2 cellular contexts compared by ENCODE assay signal in the genomic region with DNA sequence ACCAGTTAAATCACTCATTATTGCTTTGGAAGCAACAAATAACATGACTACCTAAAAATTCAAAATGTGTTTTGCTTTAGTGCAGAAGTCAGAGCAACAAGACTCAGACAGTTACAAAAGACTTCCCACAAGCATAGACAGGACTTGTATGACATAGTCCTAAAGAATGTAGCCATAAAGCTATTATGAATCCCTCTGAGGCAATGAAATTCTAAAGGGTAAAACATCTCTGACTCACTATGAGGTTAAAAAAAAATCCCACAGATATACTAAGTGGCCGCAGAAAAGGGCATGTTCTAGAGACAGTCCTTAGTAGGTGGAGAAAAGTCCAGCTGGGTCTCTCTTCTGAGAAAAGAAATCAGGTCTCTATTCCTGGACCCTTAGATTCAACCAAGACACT.
TF ChIP-seq lines count a peak whose summit lies in the region.

No MANE protein-coding gene starts in this region.

TF ChIP-seq in HCT116, 20 proteins besides CTCF, POLR2A, EP300 and RAD21 (continued from another document):
- TF ChIP-seq SP1 (IDR thresholded peaks at IDR 0.05; ENCODE audit: low read depth) (peak; percentile 70), JUND (IDR thresholded peaks at IDR 0.05) (peak; percentile 75), CEBPB (IDR thresholded peaks at IDR 0.05; ENCODE audit: low read depth) (peak; percentile 80), POLR2AphosphoS5 (IDR thresholded peaks at IDR 0.05; ENCODE audit: low read depth, low read length) (no peak; the same call in 1 of the 2 replicates), SIN3A (IDR thresholded peaks at IDR 0.05; ENCODE audit: low read depth) (peak; percentile 43; the same call in 1 of the 2 replicates), SRF (IDR thresholded peaks at IDR 0.05; ENCODE audit: low read depth) (peak; percentile 47; the same call in 1 of the 2 replicates), CBX3 (IDR thresholded peaks at IDR 0.05; ENCODE audit: low read depth) (0 out of 2 replicates have a peak, but pooled peaks have one; percentile 31)
- TF ChIP-seq, protein P1, sequence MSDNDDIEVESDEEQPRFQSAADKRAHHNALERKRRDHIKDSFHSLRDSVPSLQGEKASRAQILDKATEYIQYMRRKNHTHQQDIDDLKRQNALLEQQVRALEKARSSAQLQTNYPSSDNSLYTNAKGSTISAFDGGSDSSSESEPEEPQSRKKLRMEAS (IDR thresholded peaks at IDR 0.05), result 0 out of 2 replicates have a peak, but pooled peaks have one; percentile 28
- TF ChIP-seq, protein P2, sequence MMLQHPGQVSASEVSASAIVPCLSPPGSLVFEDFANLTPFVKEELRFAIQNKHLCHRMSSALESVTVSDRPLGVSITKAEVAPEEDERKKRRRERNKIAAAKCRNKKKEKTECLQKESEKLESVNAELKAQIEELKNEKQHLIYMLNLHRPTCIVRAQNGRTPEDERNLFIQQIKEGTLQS (IDR thresholded peaks at IDR 0.05), result no peak

TF ChIP-seq in SK-N-SH, 30 proteins besides CTCF, POLR2A, EP300 and RAD21:
- TF ChIP-seq TCF12 (IDR thresholded peaks at IDR 0.05), result peak; percentile 76
- peak; percentile 91 for TF ChIP-seq FOSL2 (IDR thresholded peaks at IDR 0.05; ENCODE audit: borderline replicate concordance, low read depth)
- no peak for TF ChIP-seq GATA2 (CRISPR knock-in tag; IDR thresholded peaks at IDR 0.05)
- peak; percentile 54; the same call in 1 of the 2 replicates for TF ChIP-seq POLR2AphosphoS5 (IDR thresholded peaks at IDR 0.05; ENCODE audit: low read depth, low read length)
- no peak for TF ChIP-seq EZH2phosphoT487 (IDR thresholded peaks at IDR 0.05; ENCODE audit: borderline replicate concordance, low read depth)
- TF ChIP-seq NFIC (IDR thresholded peaks at IDR 0.05; ENCODE audit: borderline replicate concordance), result peak; percentile 40; the same call in 1 of the 2 replicates
- peak; percentile 83 for TF ChIP-seq JUND (IDR thresholded peaks at IDR 0.05)
- 0 out of 2 replicates have a peak, but pooled peaks have one; percentile 63 for TF ChIP-seq TEAD4 (IDR thresholded peaks at IDR 0.05; ENCODE audit: borderline replicate concordance, insufficient read depth)
- TF ChIP-seq, protein P3, sequence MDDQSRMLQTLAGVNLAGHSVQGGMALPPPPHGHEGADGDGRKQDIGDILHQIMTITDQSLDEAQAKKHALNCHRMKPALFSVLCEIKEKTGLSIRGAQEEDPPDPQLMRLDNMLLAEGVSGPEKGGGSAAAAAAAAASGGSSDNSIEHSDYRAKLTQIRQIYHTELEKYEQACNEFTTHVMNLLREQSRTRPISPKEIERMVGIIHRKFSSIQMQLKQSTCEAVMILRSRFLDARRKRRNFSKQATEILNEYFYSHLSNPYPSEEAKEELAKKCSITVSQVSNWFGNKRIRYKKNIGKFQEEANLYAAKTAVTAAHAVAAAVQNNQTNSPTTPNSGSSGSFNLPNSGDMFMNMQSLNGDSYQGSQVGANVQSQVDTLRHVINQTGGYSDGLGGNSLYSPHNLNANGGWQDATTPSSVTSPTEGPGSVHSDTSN (IDR thresholded peaks at IDR 0.05), result peak; percentile 61; the same call in 1 of the 2 replicates
